Comparison of ENCODE assay signal across 19 cellular contexts in the genomic region with DNA sequence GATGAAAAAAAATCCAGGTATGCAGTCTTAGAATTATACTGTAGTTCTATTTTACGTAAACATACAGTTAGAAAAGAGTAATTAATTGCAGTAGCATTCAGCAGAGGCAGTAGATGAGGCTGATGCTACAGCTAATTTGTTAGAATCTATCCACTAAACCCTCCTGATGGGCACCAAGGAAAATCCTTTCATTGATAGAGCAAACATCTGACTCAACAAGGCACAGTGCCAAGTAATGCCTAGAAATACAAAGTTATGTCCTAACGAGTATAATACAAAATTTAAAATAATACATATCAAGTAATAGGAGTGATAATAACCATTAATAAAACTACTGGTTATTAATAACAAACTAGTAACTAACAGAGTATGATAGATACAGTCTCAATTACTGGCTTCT. TPM values are rescaled to one million over a fixed set of nuclear protein-coding genes. Genes with fewer than 3 reads are reported as not detected.
DNase-seq lines count a peak whose midpoint lies in the region; ATAC-seq, FAIRE-seq and TF ChIP-seq lines count a peak whose summit lies in the region.
"Had no signal": no experiment of that assay in that cellular context is flagged by ENCODE, and none has a peak within 500 bp of the region (broad histone marks: within the 10 kb centered on the region; RNA-seq: fewer than 3 reads in every experiment).

No MANE protein-coding gene starts in this region.

- H3K4me1 Mint-ChIP-seq in MCF 10A (ENCODE audit: insufficient read depth, unreplicated experiment): peaks cover 5% of the 10 kb centered on the region
- H3K4me1 Mint-ChIP-seq: CD14-positive monocyte had no signal

- H3K27me3 Mint-ChIP-seq in MCF 10A (ENCODE audit: insufficient read depth, unreplicated experiment): no peaks in the 10 kb centered on the region

- DNase-seq in MCF 10A (ENCODE audit: unreplicated experiment): peak; percentile 20
- DNase-seq in mammary epithelial cell: no peak
- peak; percentile 52 for DNase-seq in bronchial epithelial cell (ENCODE audit: low read depth)
- peak; percentile 16 to 56 for DNase-seq in foreskin fibroblast
- no peak for DNase-seq in activated CD4-positive, CD25-positive, alpha-beta regulatory T cell treated with anti-CD3 and anti-CD28 coated beads, Interleukin-2, amount 50 U/mL, for 72 hours
- DNase-seq in left lung: no peak
- no peak for DNase-seq in dermis blood vessel endothelial cell
- DNase-seq in stimulated activated CD8-positive, alpha-beta memory T cell treated with anti-CD3 and anti-CD28 coated beads, Interleukin-4, amount 100 ng/mL, for 48 hours: no peak
- DNase-seq: 8988T; Calu3; CD8-positive, alpha-beta T cell; DMS79 treated with DMSO at 0.1 percent for 48 hours; HCEC 1CT had no signal

- 88% methylated on average over 2 of the region's 2 CpGs for WGBS in mammary epithelial cell (ENCODE audit: low coverage, missing lambda C conversion rate)

- H3K9me3 Mint-ChIP-seq in MCF 10A (ENCODE audit: unreplicated experiment): no peaks in the 10 kb centered on the region
- H3K9me3 Mint-ChIP-seq: CD14-positive monocyte; CD8-positive, alpha-beta T cell had no signal

- peaks cover 19% of the 10 kb centered on the region for H3K79me2 ChIP-seq in mammary epithelial cell (ENCODE audit: insufficient read depth, low read length)

- no peaks in the 10 kb centered on the region for H3K4me1 ChIP-seq in mammary epithelial cell (ENCODE audit: insufficient read depth, low read length)
- no peaks in the 10 kb centered on the region for H3K4me1 ChIP-seq in left lung
- H3K4me1 ChIP-seq: BLaER1 had no signal

- no peak overlapping the region for H3K27ac Mint-ChIP-seq in MCF 10A (ENCODE audit: low read depth, unreplicated experiment)
- H3K27ac Mint-ChIP-seq: CD14-positive monocyte; CD8-positive, alpha-beta T cell had no signal

- BruUV-seq in MCF 10A (replicated peaks; lab: Mats Ljungman, UMichigan) (no TSS peak), mammary epithelial cell (replicated peaks; lab: Mats Ljungman, UMichigan) (no TSS peak)

- peaks cover 15% of the 10 kb centered on the region for H3K36me3 ChIP-seq in mammary epithelial cell (ENCODE audit: insufficient read depth, low read length)
- H3K36me3 ChIP-seq in bronchial epithelial cell (ENCODE audit: control insufficient read depth, insufficient read depth, low read length): peaks cover 2% of the 10 kb centered on the region
- peaks cover 0 to 66% of the 10 kb centered on the region in 2 donors for H3K36me3 ChIP-seq in left lung

- intact Hi-C loops in MCF 10A (cut with micrococcal nuclease) (no loop called here), mammary epithelial cell (cut with micrococcal nuclease) (no loop called here), left lung (cut with DNase I) (no loop called here)

- H4K20me1 ChIP-seq in mammary epithelial cell (ENCODE audit: insufficient read depth, low read length): no peaks in the 10 kb centered on the region
- H4K20me1 ChIP-seq: BLaER1 had no signal

- in situ Hi-C loops in mammary epithelial cell (cut with MboI; ENCODE audit: low sequenced_read_pairs in 2 of 2): no loop called here

- no peak for FAIRE-seq in bronchial epithelial cell (lab: Jason Lieb, UNC)
- FAIRE-seq: GM12878, GM19239, H54 had no signal

- no peak overlapping the region for H3K4me3 Mint-ChIP-seq in MCF 10A (ENCODE audit: unreplicated experiment)
- H3K4me3 Mint-ChIP-seq: CD14-positive monocyte; CD8-positive, alpha-beta T cell had no signal

- TF ChIP-seq CTCF in MCF 10A (IDR thresholded peaks at IDR 0.05; ENCODE audit: unreplicated experiment) (no peak), mammary epithelial cell (conservative IDR thresholded peaks at IDR 0.05 in 1 of 2, IDR thresholded peaks at IDR 0.05 in 1 of 2; ENCODE audit: extremely low read depth in 1 of 2, insufficient read depth in 1 of 2, low read depth in 1 of 2, low read length in 2 of 2) (no peak), bronchial epithelial cell (IDR thresholded peaks at IDR 0.05; ENCODE audit: insufficient read depth, low read length, severe bottlenecking) (no peak), foreskin fibroblast (IDR thresholded peaks at IDR 0.05; ENCODE audit: low read depth, low read length) (no peak), left lung (IDR thresholded peaks at IDR 0.05) (no peak)

- peaks cover 42% of the 10 kb centered on the region for H3K36me3 Mint-ChIP-seq in MCF 10A (ENCODE audit: insufficient read depth, unreplicated experiment)

- POLR2A ChIA-PET in MCF 10A (lab: Yijun Ruan, JAX): interaction anchor here (0.7 to 2.0 kb wide), 3 partner anchors 9 to 146 kb away, joined by 3 to 9 read pairs (median 3); partner anchors contain the start of gene MOCS2

- H2AFZ ChIP-seq in mammary epithelial cell (ENCODE audit: low read depth, low read length): no peak overlapping the region

- H3K9ac ChIP-seq in mammary epithelial cell (ENCODE audit: insufficient read depth, low read length): no peak overlapping the region
- H3K9ac ChIP-seq: BLaER1 had no signal

- H3K4me3 ChIP-seq in mammary epithelial cell (replicated peaks in 1 of 3; ENCODE audit: insufficient read depth in 1 of 3, low read depth in 2 of 3, low read length in 3 of 3) (no peak overlapping the region), bronchial epithelial cell (ENCODE audit: low read depth, low read length) (no peak overlapping the region), foreskin fibroblast (ENCODE audit: low read depth in 1 of 2, low read length in 2 of 2) (no peak overlapping the region), left lung (no peak overlapping the region)
- H3K4me3 ChIP-seq: BLaER1, GM12878 had no signal

- H3K27ac ChIP-seq in mammary epithelial cell (ENCODE audit: insufficient read depth, low read depth, low read length) (no peak overlapping the region), left lung (no peak overlapping the region)
- H3K27ac ChIP-seq: BLaER1, HL-60 had no signal

- H3K9me3 ChIP-seq in mammary epithelial cell (replicated peaks; ENCODE audit: insufficient read depth, low read length): no peaks in the 10 kb centered on the region
- no peaks in the 10 kb centered on the region for H3K9me3 ChIP-seq in left lung
- H3K9me3 ChIP-seq: BLaER1 had no signal

- no peaks in the 10 kb centered on the region for H3K27me3 ChIP-seq in mammary epithelial cell (ENCODE audit: insufficient read depth, low read length)
- H3K27me3 ChIP-seq in bronchial epithelial cell (ENCODE audit: control insufficient read depth, insufficient read depth, low read length): no peaks in the 10 kb centered on the region
- no peaks in the 10 kb centered on the region for H3K27me3 ChIP-seq in left lung
- H3K27me3 ChIP-seq: BLaER1 had no signal

- no peak for ATAC-seq in left lung
- ATAC-seq: CD8-positive, alpha-beta T cell; GM12878 had no signal

- dilution Hi-C loops in mammary epithelial cell (cut with HindIII; ENCODE audit: low sequenced_read_pairs): no loop called here

- CTCF ChIA-PET in MCF 10A (lab: Yijun Ruan, JAX) (interaction anchor here (7.6 kb wide), 1 partner anchor 153 kb away, joined by 248 read pairs; no protein-coding TSS in a partner anchor), mammary epithelial cell (lab: Charles Lee; ENCODE audit: low non-redundant PET) (no interaction called here)

- H3K4me2 ChIP-seq in mammary epithelial cell (ENCODE audit: insufficient read depth, low read depth, low read length): no peak overlapping the region
- H3K4me2 ChIP-seq: BLaER1 had no signal

RNA-seq across cellular contexts. Expression of gene MOCS2, which starts 9.0 kb away (rescaled TPM):
- total RNA-seq in MCF 10A (2022) (31.4 and 43.0 TPM in 2 replicates), mammary epithelial cell (10 to 100 TPM; 32.0 to 43.1 TPM), bronchial epithelial cell (15.8 and 17.0 TPM in 2 replicates), left lung (10 to 100 TPM; 38.8 to 39.0 TPM), dermis blood vessel endothelial cell (24.0 and 24.2 TPM in 2 replicates)
- 39.8 TPM for polyA plus RNA-seq in mammary epithelial cell
- 39.5 TPM for polyA minus RNA-seq in mammary epithelial cell

Comparison
In these comparisons a context has a peak if more than half of its experiments do, and no peak if none do; other contexts are left out.
1. DNase-seq: peak in MCF 10A (single experiment), bronchial epithelial cell (single experiment) and foreskin fibroblast (2 of 2); none in mammary epithelial cell (single experiment), activated CD4-positive, CD25-positive, alpha-beta regulatory T cell treated with anti-CD3 and anti-CD28 coated beads, Interleukin-2, amount 50 U/mL, for 72 hours (single experiment), left lung (0 of 2), dermis blood vessel endothelial cell (single experiment) and stimulated activated CD8-positive, alpha-beta memory T cell treated with anti-CD3 and anti-CD28 coated beads, Interleukin-4, amount 100 ng/mL, for 48 hours (single experiment).